In genomic region chr11:77999446-77999845, GRCh38 we compare ENCODE assay signal across 12 cellular contexts.
"Had no signal": no experiment of that assay in that cellular context is flagged by ENCODE, and none has a peak within 500 bp of the region (broad histone marks: within the 10 kb centered on the region; RNA-seq: fewer than 3 reads in every experiment).

No MANE protein-coding gene starts in this region.

- DNase-seq: left lung; ovary; sigmoid colon; stimulated activated CD4-positive, alpha-beta T cell treated with anti-CD3 and anti-CD28 coated beads, Interleukin-12 subunit alpha, Interleukin-12 subunit beta, amount 100 ng/mL, for 4 hours had no signal

- H3K9me3 Mint-ChIP-seq: activated naive CD4-positive, alpha-beta T cell treated with anti-CD3 and anti-CD28 coated beads, Interleukin-2, amount 10 ng/mL, durations not matched to agents 7 days and 5 days; activated T-helper 17 cell treated with anti-CD3 and anti-CD28 coated beads, Interleukin-2, amount 50 U/mL, for 72 hours; nephron progenitor cell; T-helper 2 cell treated with Interferon-gamma antibody and Interleukin-4, amounts not matched to agents 5 μg/mL and 100 μg/mL, for 36 hours had no signal

- H3K36me3 Mint-ChIP-seq: activated naive CD4-positive, alpha-beta T cell treated with anti-CD3 and anti-CD28 coated beads, Interleukin-2, amount 10 ng/mL, durations not matched to agents 7 days and 5 days had no signal

- H3K4me1 Mint-ChIP-seq: activated T-helper 17 cell treated with anti-CD3 and anti-CD28 coated beads, Interleukin-2, amount 50 U/mL, for 72 hours had no signal

- H3K27ac ChIP-seq: colonic mucosa, heart left ventricle, left lung, ovary, sigmoid colon, stomach, thoracic aorta had no signal

- H3K4me3 ChIP-seq: colonic mucosa, heart left ventricle, left lung, ovary, sigmoid colon, stomach, thoracic aorta had no signal

- H3K9me3 ChIP-seq: colonic mucosa, heart left ventricle, left lung, ovary, sigmoid colon, stomach, thoracic aorta had no signal

- H3K4me1 ChIP-seq: colonic mucosa had no signal

- H3K4me3 Mint-ChIP-seq: activated naive CD4-positive, alpha-beta T cell treated with anti-CD3 and anti-CD28 coated beads, Interleukin-2, amount 10 ng/mL, durations not matched to agents 7 days and 5 days; activated T-helper 17 cell treated with anti-CD3 and anti-CD28 coated beads, Interleukin-2, amount 50 U/mL, for 72 hours; nephron progenitor cell; T-helper 2 cell treated with Interferon-gamma antibody and Interleukin-4, amounts not matched to agents 5 μg/mL and 100 μg/mL, for 36 hours had no signal

- H3K36me3 ChIP-seq: colonic mucosa, heart left ventricle, left lung, ovary, sigmoid colon, stomach, thoracic aorta had no signal

- H3K27me3 ChIP-seq: colonic mucosa, left lung, ovary, sigmoid colon, stomach had no signal

- H3K27ac Mint-ChIP-seq: activated naive CD4-positive, alpha-beta T cell treated with anti-CD3 and anti-CD28 coated beads, Interleukin-2, amount 10 ng/mL, durations not matched to agents 7 days and 5 days; activated T-helper 17 cell treated with anti-CD3 and anti-CD28 coated beads, Interleukin-2, amount 50 U/mL, for 72 hours; nephron progenitor cell; T-helper 2 cell treated with Interferon-gamma antibody and Interleukin-4, amounts not matched to agents 5 μg/mL and 100 μg/mL, for 36 hours had no signal
